Comparison of ENCODE assay signal across 23 cellular contexts in the genomic region with DNA sequence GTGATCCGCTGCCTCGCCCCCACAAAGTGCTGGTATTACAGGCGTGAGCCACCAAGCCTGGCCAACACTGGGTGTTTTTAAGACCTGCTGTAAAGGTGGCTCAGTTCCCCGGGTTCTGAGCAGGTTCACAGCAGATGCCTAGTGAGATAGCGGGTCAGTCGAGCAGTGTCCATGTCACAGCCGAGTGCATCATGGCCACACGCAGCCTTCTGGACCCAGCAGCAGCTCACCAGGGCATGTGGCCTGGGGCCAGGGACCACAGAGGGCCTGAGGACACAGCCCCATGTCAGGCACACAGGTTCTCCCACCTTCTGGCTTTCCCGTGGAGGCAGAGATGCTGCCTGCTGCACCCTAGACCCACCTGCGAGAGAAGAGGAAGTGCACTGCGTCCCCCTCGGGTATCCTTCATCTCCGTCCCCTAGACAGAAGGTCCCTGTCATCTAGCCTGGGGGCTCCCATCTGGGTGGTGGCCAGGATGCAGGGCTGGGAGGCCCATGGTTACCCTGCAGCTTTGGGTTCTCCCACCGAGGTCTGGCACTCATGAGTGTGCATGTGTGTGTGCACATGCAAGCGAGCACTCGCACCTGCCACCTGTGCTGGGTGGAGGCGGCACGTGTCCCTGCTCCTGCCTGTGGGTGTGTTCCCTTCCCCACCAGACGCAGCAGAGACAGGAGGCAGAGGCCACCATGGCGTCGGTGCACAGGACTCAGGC.
DNase-seq lines count a peak whose midpoint lies in the region; ATAC-seq and TF ChIP-seq lines count a peak whose summit lies in the region.
"Had no signal": no experiment of that assay in that cellular context is flagged by ENCODE, and none has a peak within 500 bp of the region (broad histone marks: within the 10 kb centered on the region; RNA-seq: fewer than 3 reads in every experiment).

No MANE protein-coding gene starts in this region.

- no peak overlapping the region for H3K4ac ChIP-seq in trophoblast cell (ENCODE audit: low read depth, low read length)

- DNase-seq in CD14-positive monocyte (ENCODE audit: low spot score) (peak; percentile 40), WTC11 (ENCODE audit: low spot score) (peak; percentile 8), left ventricle myocardium superior (peak; percentile 15), trophoblast cell (no peak), AG08395 (ENCODE audit: low spot score) (no peak), T-helper 1 cell (no peak)
- no peak for DNase-seq in stimulated activated CD4-positive, alpha-beta T cell treated with anti-CD3 and anti-CD28 coated beads, Interleukin-2, amount 100 ng/mL, for 48 hours
- DNase-seq: ACHN; activated CD8-positive, alpha-beta memory T cell treated with anti-CD3 and anti-CD28 coated beads, Interleukin-2, amount 50 U/mL, for 4 hours; activated naive CD8-positive, alpha-beta T cell treated with anti-CD3 and anti-CD28 coated beads, Interleukin-2, amount 50 U/mL, for 24 hours; colonic mucosa; midbrain; NCI-H1417; NCI-H510A; stimulated activated CD4-positive, alpha-beta T cell treated with anti-CD3 and anti-CD28 coated beads, Interleukin-12 subunit alpha, Interleukin-12 subunit beta, amount 100 ng/mL, for 4 hours; WERI-Rb-1 had no signal

- ATAC-seq in WTC11 (no peak), left ventricle myocardium superior (no peak), HG02938 (IDR thresholded peaks at IDR 0.05; ENCODE audit: unreplicated experiment) (no peak)
- ATAC-seq: activated naive CD8-positive, alpha-beta T cell treated with anti-CD3 and anti-CD28 coated beads, Interleukin-2, amount 50 U/mL, for 24 hours; left colon had no signal

- H3K4me1 Mint-ChIP-seq in CD14-positive monocyte (peaks cover 10% of the 10 kb centered on the region), WTC11 (no peaks in the 10 kb centered on the region)
- H3K4me1 Mint-ChIP-seq: brain had no signal

- no peak overlapping the region for H3K23ac ChIP-seq in trophoblast cell (ENCODE audit: low read length)

- H3K9me3 ChIP-seq in trophoblast cell (ENCODE audit: insufficient read depth, low read depth, low read length) = peaks cover 11% of the 10 kb centered on the region
- H3K9me3 ChIP-seq: colonic mucosa, vagina had no signal

- intact Hi-C loops in CD14-positive monocyte (cut with micrococcal nuclease) = no loop called here
- intact Hi-C loops in left ventricle myocardium superior (cut with micrococcal nuclease) = no loop called here

- H2AK5ac ChIP-seq in trophoblast cell (ENCODE audit: low read length) = no peak overlapping the region

- CTCF ChIA-PET in WTC11 (lab: Charles Lee) = no interaction called here

- TF ChIP-seq CTCF in CD14-positive monocyte (IDR thresholded peaks at IDR 0.05) (no peak), WTC11 (IDR thresholded peaks at IDR 0.05) (no peak)

- H3K9me3 Mint-ChIP-seq in CD14-positive monocyte = peaks cover 23 to 38% (median 28%) of the 10 kb centered on the region in 7 donors
- peaks cover 9% of the 10 kb centered on the region for H3K9me3 Mint-ChIP-seq in WTC11
- H3K9me3 Mint-ChIP-seq: activated naive CD8-positive, alpha-beta T cell treated with anti-CD3 and anti-CD28 coated beads, Interleukin-2, amount 50 U/mL, for 24 hours; activated T-helper 2 cell treated with anti-CD3 and anti-CD28 coated beads, Interferon-gamma antibody, Interleukin-2, Interleukin-4, amounts not matched to agents 10 μg/mL and 5 μg/mL and 100 μg/mL, durations not matched to agents 14 hours and 24 hours and 36 hours had no signal

- no peak overlapping the region for H2AFZ ChIP-seq in trophoblast cell (ENCODE audit: insufficient read depth, low read length, poor library complexity)

- H3K9ac ChIP-seq in trophoblast cell (ENCODE audit: low read length) = no peak overlapping the region
- H3K9ac ChIP-seq: BLaER1 treated with 17β-estradiol and CSF1 and Interleukin-3, amounts not matched to agents 10 nM and 100 nM had no signal

- H3K36me3 ChIP-seq in trophoblast cell (ENCODE audit: control insufficient read depth in 1 of 2, insufficient read depth in 2 of 2, low read length in 2 of 2) = peaks cover 0 to 1% of the 10 kb centered on the region in 2 experiments
- H3K36me3 ChIP-seq: colonic mucosa, WERI-Rb-1 had no signal

- H3K36me3 Mint-ChIP-seq in CD14-positive monocyte (peaks cover 32 to 52% of the 10 kb centered on the region in 2 donors), WTC11 (no peaks in the 10 kb centered on the region; the same call in 1 of the 2 replicates)

- H3K4me3 Mint-ChIP-seq in CD14-positive monocyte = no peak overlapping the region
- no peak overlapping the region for H3K4me3 Mint-ChIP-seq in WTC11
- H3K4me3 Mint-ChIP-seq: activated naive CD8-positive, alpha-beta T cell treated with anti-CD3 and anti-CD28 coated beads, Interleukin-2, amount 50 U/mL, for 24 hours; brain had no signal

- H2BK5ac ChIP-seq in trophoblast cell (ENCODE audit: low read depth, low read length, poor library complexity) = no peak overlapping the region

- H3K14ac ChIP-seq in trophoblast cell (ENCODE audit: low read length) = no peak overlapping the region

- H3K4me2 ChIP-seq in trophoblast cell (ENCODE audit: low read length) = no peak overlapping the region
- H3K4me2 ChIP-seq: BLaER1 treated with 17β-estradiol and CSF1 and Interleukin-3, amounts not matched to agents 10 nM and 100 nM had no signal

- peaks cover 0 to 3% of the 10 kb centered on the region in 2 experiments for H3K4me1 ChIP-seq in trophoblast cell (ENCODE audit: control insufficient read depth in 1 of 2, insufficient read depth in 2 of 2, low read length in 2 of 2)

- no peak overlapping the region for H3K27ac ChIP-seq in trophoblast cell (ENCODE audit: low read depth, low read length)
- H3K27ac ChIP-seq: BLaER1 treated with 17β-estradiol and CSF1 and Interleukin-3, amounts not matched to agents 10 nM and 100 nM; colonic mucosa; SK-N-MC; vagina; WERI-Rb-1 had no signal

- H3K79me2 ChIP-seq in trophoblast cell (ENCODE audit: control insufficient read depth, insufficient read depth, low read length, poor library complexity) = no peaks in the 10 kb centered on the region

- H3K27me3 Mint-ChIP-seq in CD14-positive monocyte (ENCODE audit: low read depth in 3 of 3) (peaks cover 0 to 3% (median 0%) of the 10 kb centered on the region in 3 donors), WTC11 (ENCODE audit: low read depth) (no peaks in the 10 kb centered on the region)
- H3K27me3 Mint-ChIP-seq: activated naive CD8-positive, alpha-beta T cell treated with anti-CD3 and anti-CD28 coated beads, Interleukin-2, amount 50 U/mL, for 24 hours; brain had no signal

- peak overlapping the region; percentile 0 for H3K4me3 ChIP-seq in trophoblast cell (ENCODE audit: low read depth, low read length)
- H3K4me3 ChIP-seq: BLaER1 treated with 17β-estradiol and CSF1 and Interleukin-3, amounts not matched to agents 10 nM and 100 nM; colonic mucosa; SK-N-MC; vagina had no signal

- no peak overlapping the region for H2BK12ac ChIP-seq in trophoblast cell (ENCODE audit: low read length)

- H3K18ac ChIP-seq in trophoblast cell (ENCODE audit: low read length) = no peak overlapping the region

- POLR2A ChIA-PET in WTC11 (lab: Charles Lee) = no interaction called here

- no peaks in the 10 kb centered on the region for H3K27me3 ChIP-seq in trophoblast cell (ENCODE audit: insufficient read depth, low read length)
- H3K27me3 ChIP-seq: BLaER1 treated with 17β-estradiol and CSF1 and Interleukin-3, amounts not matched to agents 10 nM and 100 nM; colonic mucosa; vagina had no signal

- H2BK120ac ChIP-seq in trophoblast cell (ENCODE audit: insufficient read depth, low read length, poor library complexity) = no peak overlapping the region

- no CpG with 5 or more reads among the region's 21 CpGs for whole genome bisulfite sequencing in trophoblast cell (ENCODE audit: extremely low coverage, insufficient coverage, insufficient read length)

- no peak overlapping the region for H4K8ac ChIP-seq in trophoblast cell (ENCODE audit: low read depth, low read length)

- H3K27ac Mint-ChIP-seq in CD14-positive monocyte (peak overlapping the region in 1 of 7 donors; percentile 8), WTC11 (no peak overlapping the region; the same call in 1 of the 2 replicates)
- H3K27ac Mint-ChIP-seq: activated naive CD8-positive, alpha-beta T cell treated with anti-CD3 and anti-CD28 coated beads, Interleukin-2, amount 50 U/mL, for 24 hours; activated T-helper 2 cell treated with anti-CD3 and anti-CD28 coated beads, Interferon-gamma antibody, Interleukin-2, Interleukin-4, amounts not matched to agents 10 μg/mL and 5 μg/mL and 100 μg/mL, durations not matched to agents 14 hours and 24 hours and 36 hours; brain had no signal

- H3K79me1 ChIP-seq in trophoblast cell (ENCODE audit: low read length) = no peaks in the 10 kb centered on the region

- no peak overlapping the region for H4K91ac ChIP-seq in trophoblast cell (ENCODE audit: low read depth, low read length)

- no peak overlapping the region for H4K12ac ChIP-seq in trophoblast cell (ENCODE audit: low read depth, low read length)

TF ChIP-seq in WTC11, 78 proteins besides CTCF, POLR2A, EP300 and RAD21 (continues in another document):
- TF ChIP-seq, protein P1, sequence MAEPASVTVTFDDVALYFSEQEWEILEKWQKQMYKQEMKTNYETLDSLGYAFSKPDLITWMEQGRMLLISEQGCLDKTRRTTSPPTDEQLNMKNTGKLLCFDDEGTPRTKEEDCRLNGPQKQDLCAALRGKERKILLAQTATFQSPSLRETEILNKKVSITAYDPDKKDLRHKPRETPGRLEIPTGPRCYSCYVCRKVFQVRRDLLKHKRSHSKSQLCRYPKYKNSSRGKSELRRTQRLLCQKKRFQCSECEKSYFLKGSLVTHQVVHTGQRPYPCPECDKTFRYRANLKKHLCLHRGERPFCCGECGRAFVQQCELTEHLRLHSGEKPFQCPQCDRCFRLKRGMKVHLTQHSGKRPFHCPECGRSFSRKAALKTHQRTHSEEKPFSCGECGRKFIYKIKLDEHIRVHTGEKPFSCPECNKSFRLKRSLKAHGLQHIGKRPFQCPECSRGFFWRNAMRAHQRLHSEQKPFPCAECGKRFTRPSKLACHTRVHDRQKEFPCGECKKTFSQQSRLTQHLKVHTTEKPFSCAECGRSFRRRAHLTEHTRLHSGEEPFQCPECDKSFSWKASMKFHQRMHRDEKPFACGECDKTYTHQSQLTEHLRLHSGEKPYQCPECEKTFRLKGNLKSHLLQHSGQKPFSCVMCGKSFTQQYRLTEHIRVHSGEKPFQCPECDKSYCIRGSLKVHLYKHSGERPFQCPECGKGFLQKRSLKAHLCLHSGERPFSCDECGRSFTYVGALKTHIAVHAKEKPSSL (CRISPR knock-in tag; conservative IDR thresholded peaks at IDR 0.05) = no peak
- TF ChIP-seq ZNF423 (CRISPR knock-in tag; IDR thresholded peaks at IDR 0.05) (no peak), NR3C1 (CRISPR knock-in tag; conservative IDR thresholded peaks at IDR 0.05; ENCODE audit: low read depth) (no peak), EMX1 (CRISPR knock-in tag; IDR thresholded peaks at IDR 0.05) (no peak)

Comparison
In these comparisons a context has a peak if more than half of its experiments do, and no peak if none do; other contexts are left out.
1. DNase-seq: peak in CD14-positive monocyte (single experiment), WTC11 (single experiment) and left ventricle myocardium superior (single experiment); none in trophoblast cell (0 of 2), AG08395 (single experiment), T-helper 1 cell (0 of 5) and stimulated activated CD4-positive, alpha-beta T cell treated with anti-CD3 and anti-CD28 coated beads, Interleukin-2, amount 100 ng/mL, for 48 hours (0 of 2).